In genomic region chr10:124200011-124200410, GRCh38 we compare ENCODE assay signal across 20 cellular contexts.
DNase-seq lines count a peak whose midpoint lies in the region; ATAC-seq and TF ChIP-seq lines count a peak whose summit lies in the region.
"Had no signal": no experiment of that assay in that cellular context is flagged by ENCODE, and none has a peak within 500 bp of the region (broad histone marks: within the 10 kb centered on the region; RNA-seq: fewer than 3 reads in every experiment).

No MANE protein-coding gene starts in this region.

- peak overlapping the region; percentile 17 for H3K27ac Mint-ChIP-seq in MCF 10A (ENCODE audit: low read depth, unreplicated experiment)
- H3K27ac Mint-ChIP-seq: B cell, GM23338 had no signal

- in situ Hi-C loops in mammary epithelial cell (cut with MboI; ENCODE audit: low sequenced_read_pairs in 2 of 2), result no loop called here

- H4K20me1 ChIP-seq in mammary epithelial cell (ENCODE audit: insufficient read depth, low read length), result no peaks in the 10 kb centered on the region

- no peak overlapping the region for H3K4me2 ChIP-seq in mammary epithelial cell (ENCODE audit: insufficient read depth, low read depth, low read length)
- H3K4me2 ChIP-seq: GM23338, PC-9 had no signal

- H2AFZ ChIP-seq in mammary epithelial cell (ENCODE audit: low read depth, low read length), result no peak overlapping the region
- H2AFZ ChIP-seq: GM23338, PC-9 had no signal

- no peak overlapping the region for H3K4me3 Mint-ChIP-seq in MCF 10A (ENCODE audit: unreplicated experiment)
- H3K4me3 Mint-ChIP-seq: B cell, GM23338 had no signal

- H3K9me3 ChIP-seq in mammary epithelial cell (replicated peaks; ENCODE audit: insufficient read depth, low read length) (no peaks in the 10 kb centered on the region), heart right ventricle (peaks cover 0 to 5% (median 0%) of the 10 kb centered on the region in 11 donors)
- H3K9me3 ChIP-seq: Caco-2, SJSA1 had no signal

- TF ChIP-seq CTCF in MCF 10A (IDR thresholded peaks at IDR 0.05; ENCODE audit: unreplicated experiment) (no peak), mammary epithelial cell (conservative IDR thresholded peaks at IDR 0.05 in 1 of 2, IDR thresholded peaks at IDR 0.05 in 1 of 2; ENCODE audit: extremely low read depth in 1 of 2, insufficient read depth in 1 of 2, low read depth in 1 of 2, low read length in 2 of 2) (no peak), coronary artery (IDR thresholded peaks at IDR 0.05) (no peak), foreskin keratinocyte (conservative IDR thresholded peaks at IDR 0.05) (no peak), heart right ventricle (IDR thresholded peaks at IDR 0.05) (no peak)

- H3K36me3 ChIP-seq in mammary epithelial cell (ENCODE audit: insufficient read depth, low read length), result no peaks in the 10 kb centered on the region
- no peaks in the 10 kb centered on the region for H3K36me3 ChIP-seq in heart right ventricle
- H3K36me3 ChIP-seq: SJSA1 had no signal

- ATAC-seq in foreskin keratinocyte (peak; percentile 41), HG02885 (IDR thresholded peaks at IDR 0.05; ENCODE audit: poor library complexity, unreplicated experiment) (no peak), heart right ventricle (no peak)
- ATAC-seq: GM12878, GM23338 had no signal

- H3K4me1 ChIP-seq in mammary epithelial cell (ENCODE audit: insufficient read depth, low read length), result no peaks in the 10 kb centered on the region
- H3K4me1 ChIP-seq in foreskin keratinocyte, result no peaks in the 10 kb centered on the region
- H3K4me1 ChIP-seq in heart right ventricle, result peaks cover 0 to 17% (median 0%) of the 10 kb centered on the region in 9 donors
- H3K4me1 ChIP-seq: Caco-2, SJSA1 had no signal

- no TSS peak for BruUV-seq in MCF 10A (replicated peaks; lab: Mats Ljungman, UMichigan)
- no TSS peak for BruUV-seq in mammary epithelial cell (replicated peaks; lab: Mats Ljungman, UMichigan)

- POLR2A ChIA-PET in MCF 10A (lab: Yijun Ruan, JAX), result no interaction called here

- H3K9ac ChIP-seq in mammary epithelial cell (ENCODE audit: insufficient read depth, low read length), result no peak overlapping the region

- H3K4me1 Mint-ChIP-seq in MCF 10A (ENCODE audit: insufficient read depth, unreplicated experiment), result no peaks in the 10 kb centered on the region
- H3K4me1 Mint-ChIP-seq: B cell had no signal

- H3K36me3 Mint-ChIP-seq in MCF 10A (ENCODE audit: insufficient read depth, unreplicated experiment), result no peaks in the 10 kb centered on the region

- dilution Hi-C loops in mammary epithelial cell (cut with HindIII; ENCODE audit: low sequenced_read_pairs), result no loop called here

- no peak overlapping the region for H3K4me3 ChIP-seq in mammary epithelial cell (replicated peaks in 1 of 3; ENCODE audit: insufficient read depth in 1 of 3, low read depth in 2 of 3, low read length in 3 of 3)
- no peak overlapping the region for H3K4me3 ChIP-seq in coronary artery
- no peak overlapping the region for H3K4me3 ChIP-seq in heart right ventricle
- H3K4me3 ChIP-seq: GM12878, GM23338, PC-9, SJSA1 had no signal

- no peaks in the 10 kb centered on the region for H3K27me3 ChIP-seq in mammary epithelial cell (ENCODE audit: insufficient read depth, low read length)
- no peaks in the 10 kb centered on the region for H3K27me3 ChIP-seq in foreskin keratinocyte
- H3K27me3 ChIP-seq in heart right ventricle, result no peaks in the 10 kb centered on the region
- H3K27me3 ChIP-seq: SJSA1 had no signal

- intact Hi-C loops in MCF 10A (cut with micrococcal nuclease), result no loop called here
- intact Hi-C loops in mammary epithelial cell (cut with micrococcal nuclease), result no loop called here
- intact Hi-C loops in heart right ventricle (cut with DNase I), result no loop called here

- no peaks in the 10 kb centered on the region for H3K9me3 Mint-ChIP-seq in MCF 10A (ENCODE audit: unreplicated experiment)
- H3K9me3 Mint-ChIP-seq: GM23338 had no signal

- 67% methylated on average over 4 of the region's 4 CpGs for WGBS in mammary epithelial cell (ENCODE audit: low coverage, missing lambda C conversion rate)
- WGBS in heart right ventricle, 2 donors, result 78 to 80% methylated on average over 4 of the region's 4 CpGs

- CTCF ChIA-PET in MCF 10A (lab: Yijun Ruan, JAX), result no interaction called here
- CTCF ChIA-PET in mammary epithelial cell (lab: Charles Lee; ENCODE audit: low non-redundant PET), result no interaction called here

- DNase-seq in MCF 10A (ENCODE audit: unreplicated experiment), result peak; percentile 35
- DNase-seq in mammary epithelial cell, result no peak
- DNase-seq in coronary artery (ENCODE audit: low spot score), result peak; percentile 26
- no peak for DNase-seq in foreskin keratinocyte
- DNase-seq in NCI-H1930 (lab: John Stamatoyannopoulos, UW), result no peak
- DNase-seq in stimulated activated CD4-positive, alpha-beta T cell treated with anti-CD3 and anti-CD28 coated beads, Interleukin-4, amount 100 ng/mL, for 24 hours, result no peak
- DNase-seq in heart right ventricle, result no peak
- DNase-seq: 8988T, Caco-2, HCEC 1CT, NCI-H1417, NCI-H187 treated with DMSO at 0.1 percent for 48 hours, NCI-H345, NCI-H526, PC-9 had no signal

- H3K27me3 Mint-ChIP-seq in MCF 10A (ENCODE audit: insufficient read depth, unreplicated experiment), result no peaks in the 10 kb centered on the region

- H3K27ac ChIP-seq in mammary epithelial cell (ENCODE audit: insufficient read depth, low read depth, low read length), result no peak overlapping the region
- no peak overlapping the region for H3K27ac ChIP-seq in coronary artery
- H3K27ac ChIP-seq in foreskin keratinocyte, result no peak overlapping the region
- H3K27ac ChIP-seq in heart right ventricle, result no peak overlapping the region
- H3K27ac ChIP-seq: PC-9, SJSA1 had no signal

- H3K79me2 ChIP-seq in mammary epithelial cell (ENCODE audit: insufficient read depth, low read length), result no peaks in the 10 kb centered on the region

Comparison
In these comparisons a context has a peak if more than half of its experiments do, and no peak if none do; other contexts are left out.
1. DNase-seq: peak in MCF 10A (single experiment) and coronary artery (single experiment); none in mammary epithelial cell (single experiment), foreskin keratinocyte (0 of 2), NCI-H1930 (0 of 2), stimulated activated CD4-positive, alpha-beta T cell treated with anti-CD3 and anti-CD28 coated beads, Interleukin-4, amount 100 ng/mL, for 24 hours (single experiment) and heart right ventricle (0 of 2).